In genomic region chr7:135718794-135719436, GRCh38 we compare ENCODE assay signal across 19 cellular contexts. TPM values are rescaled to one million over a fixed set of nuclear protein-coding genes. Genes with fewer than 3 reads are reported as not detected.
"Had no signal": no experiment of that assay in that cellular context is flagged by ENCODE, and none has a peak within 500 bp of the region (broad histone marks: within the 10 kb centered on the region; RNA-seq: fewer than 3 reads in every experiment).

No MANE protein-coding gene starts in this region.

- H3K9me3 ChIP-seq: upper lobe of right lung had no signal

- H3K4me3 Mint-ChIP-seq: activated naive CD8-positive, alpha-beta T cell treated with anti-CD3 and anti-CD28 coated beads, Interleukin-2, amount 10 ng/mL, durations not matched to agents 7 days and 5 days; effector memory CD8-positive, alpha-beta T cell; natural killer cell; stimulated activated naive CD8-positive, alpha-beta T cell treated with anti-CD3 and anti-CD28 coated beads, Interleukin-15, amount 100 ng/mL, for 72 hours had no signal

- H3K27ac Mint-ChIP-seq: activated naive CD8-positive, alpha-beta T cell treated with anti-CD3 and anti-CD28 coated beads, Interleukin-2, amount 10 ng/mL, durations not matched to agents 7 days and 5 days; effector memory CD8-positive, alpha-beta T cell; natural killer cell; progenitor cell of endocrine pancreas; stimulated activated naive CD8-positive, alpha-beta T cell treated with anti-CD3 and anti-CD28 coated beads, Interleukin-15, amount 100 ng/mL, for 72 hours had no signal

- H3K9me3 Mint-ChIP-seq: activated naive CD8-positive, alpha-beta T cell treated with anti-CD3 and anti-CD28 coated beads, Interleukin-2, amount 10 ng/mL, durations not matched to agents 7 days and 5 days; effector memory CD8-positive, alpha-beta T cell; natural killer cell; stimulated activated naive CD8-positive, alpha-beta T cell treated with anti-CD3 and anti-CD28 coated beads, Interleukin-15, amount 100 ng/mL, for 72 hours had no signal

- H3K27me3 ChIP-seq: upper lobe of right lung had no signal

- H3K36me3 Mint-ChIP-seq: activated naive CD8-positive, alpha-beta T cell treated with anti-CD3 and anti-CD28 coated beads, Interleukin-2, amount 10 ng/mL, durations not matched to agents 7 days and 5 days; natural killer cell had no signal

- H3K4me1 Mint-ChIP-seq: activated naive CD8-positive, alpha-beta T cell treated with anti-CD3 and anti-CD28 coated beads, Interleukin-2, amount 10 ng/mL, durations not matched to agents 7 days and 5 days; natural killer cell; stimulated activated naive CD8-positive, alpha-beta T cell treated with anti-CD3 and anti-CD28 coated beads, Interleukin-15, amount 100 ng/mL, for 72 hours had no signal

- DNase-seq: activated CD4-positive, alpha-beta T cell treated with anti-CD3 and anti-CD28 coated beads for 1 hour; activated CD4-positive, alpha-beta T cell treated with anti-CD3 and anti-CD28 coated beads, Interleukin-2, amount 50 U/mL, for 4 hours; activated naive CD4-positive, alpha-beta T cell; activated naive CD8-positive, alpha-beta T cell treated with anti-CD3 and anti-CD28 coated beads, Interleukin-2, amount 10 ng/mL, durations not matched to agents 7 days and 5 days; activated T-cell treated with anti-CD3 and anti-CD28 coated beads for 4 hours; dermis blood vessel endothelial cell; effector memory CD8-positive, alpha-beta T cell; head of caudate nucleus; left cardiac atrium; mammary epithelial cell; natural killer cell; stimulated activated CD4-positive, alpha-beta T cell treated with anti-CD3 and anti-CD28 coated beads, Interleukin-1b, Interleukin-23, amount 100 ng/mL, for 48 hours; stimulated activated naive CD8-positive, alpha-beta T cell treated with anti-CD3 and anti-CD28 coated beads, Interleukin-15, amount 100 ng/mL, for 72 hours; upper lobe of right lung had no signal

- ATAC-seq: effector memory CD8-positive, alpha-beta T cell; natural killer cell; stimulated activated naive CD8-positive, alpha-beta T cell treated with anti-CD3 and anti-CD28 coated beads, Interleukin-15, amount 100 ng/mL, for 72 hours; upper lobe of right lung had no signal

- H3K27me3 Mint-ChIP-seq: progenitor cell of endocrine pancreas had no signal

- H3K4me3 ChIP-seq: upper lobe of right lung had no signal

- H3K4me1 ChIP-seq: upper lobe of right lung had no signal

- H3K27ac ChIP-seq: upper lobe of right lung had no signal

- H3K36me3 ChIP-seq: upper lobe of right lung had no signal

RNA-seq across cellular contexts. Expression of gene SLC13A4, which starts 9.1 kb away (rescaled TPM):
- total RNA-seq: activated naive CD8-positive, alpha-beta T cell treated with anti-CD3 and anti-CD28 coated beads, Interleukin-2, amount 10 ng/mL, durations not matched to agents 7 days and 5 days; chondrocyte; dermis blood vessel endothelial cell; epithelial cell of proximal tubule; left cardiac atrium; mammary epithelial cell; natural killer cell; upper lobe of right lung had no signal

RNA-seq across cellular contexts. Expression of gene FAM180A, which starts 29.7 kb away (rescaled TPM):
- total RNA-seq: activated naive CD8-positive, alpha-beta T cell treated with anti-CD3 and anti-CD28 coated beads, Interleukin-2, amount 10 ng/mL, durations not matched to agents 7 days and 5 days; dermis blood vessel endothelial cell; epithelial cell of proximal tubule; frontal cortex; mammary epithelial cell; natural killer cell; progenitor cell of endocrine pancreas; temporal lobe had no signal
- polyA plus RNA-seq: mammary epithelial cell had no signal
